Comparison of ENCODE assay signal across 14 cellular contexts in the genomic region with DNA sequence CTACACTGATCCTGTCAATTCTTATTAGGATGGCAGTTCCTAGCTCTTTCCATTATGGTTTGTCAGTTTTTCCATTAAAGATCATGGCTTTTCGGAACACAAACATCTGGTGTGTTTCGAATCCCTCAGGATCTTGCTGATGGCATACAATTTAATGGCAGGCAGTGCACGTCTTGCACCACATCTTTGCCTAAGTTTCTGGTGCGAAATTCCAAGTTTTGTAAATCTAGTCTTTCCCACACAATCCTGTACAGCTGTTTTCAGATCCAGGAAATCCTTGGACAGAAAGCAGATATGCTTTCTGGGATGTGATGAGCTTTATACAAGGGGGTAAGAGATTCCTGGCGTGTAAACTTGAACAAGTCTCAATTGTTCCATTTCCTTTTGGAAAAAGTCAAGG.
DNase-seq lines count a peak whose midpoint lies in the region; ATAC-seq, FAIRE-seq and TF ChIP-seq lines count a peak whose summit lies in the region.
"Had no signal": no experiment of that assay in that cellular context is flagged by ENCODE, and none has a peak within 500 bp of the region (broad histone marks: within the 10 kb centered on the region; RNA-seq: fewer than 3 reads in every experiment).

No MANE protein-coding gene starts in this region.

- H2AFZ ChIP-seq in endothelial cell of umbilical vein (ENCODE audit: low read depth, low read length) (no peak overlapping the region), HepG2 (ENCODE audit: low read length) (no peak overlapping the region), smooth muscle cell (ENCODE audit: low read depth) (peak overlapping the region; percentile 11), neural progenitor cell (replicated peaks) (no peak overlapping the region)

- no peaks in the 10 kb centered on the region for H3K27me3 Mint-ChIP-seq in neural progenitor cell (ENCODE audit: insufficient read depth, low read depth)

- no peaks in the 10 kb centered on the region for H3K4me1 Mint-ChIP-seq in neural progenitor cell
- H3K4me1 Mint-ChIP-seq: activated CD4-positive, alpha-beta T cell treated with anti-CD3 and anti-CD28 coated beads for 36 hours; activated naive CD8-positive, alpha-beta T cell treated with anti-CD3 and anti-CD28 coated beads, Interleukin-2, amount 10 ng/mL, durations not matched to agents 7 days and 5 days; B cell had no signal

- POLR2A ChIA-PET in endothelial cell of umbilical vein (lab: Charles Lee) (no interaction called here), HepG2 (lab: Yijun Ruan, JAX) (interaction anchor here (0.6 to 1.3 kb wide), 5 partner anchors 15 to 222 kb away, joined by 3 to 5 read pairs (median 3); no protein-coding TSS in a partner anchor)

- no TSS peak for BruUV-seq in endothelial cell of umbilical vein (replicated peaks; lab: Mats Ljungman, UMichigan)
- no TSS peak for BruUV-seq in HepG2 (replicated peaks; lab: Mats Ljungman, UMichigan)

- H3K27me3 ChIP-seq in endothelial cell of umbilical vein (ENCODE audit: control insufficient read depth in 2 of 2, insufficient read depth in 2 of 2, low read length in 2 of 2) (no peaks in the 10 kb centered on the region), HepG2 (ENCODE audit: control insufficient read depth in 1 of 2, insufficient read depth in 2 of 2, low read length in 2 of 2) (no peaks in the 10 kb centered on the region), smooth muscle cell (ENCODE audit: low read depth) (no peaks in the 10 kb centered on the region), neural progenitor cell (peaks cover 24% of the 10 kb centered on the region)
- H3K27me3 ChIP-seq: right lobe of liver had no signal

- TF ChIP-seq EP300 in HepG2 (IDR thresholded peaks at IDR 0.05; ENCODE audit: low read depth in 2 of 2, low read length in 2 of 2) (no peak), HepG2 (CRISPR knock-in tag; IDR thresholded peaks at IDR 0.05; ENCODE audit: borderline replicate concordance) (no peak)

- H3K27ac ChIP-seq in endothelial cell of umbilical vein (ENCODE audit: insufficient read depth, low read depth, low read length) (no peak overlapping the region), HepG2 (ENCODE audit: extremely low read length, insufficient read depth, low read length) (no peak overlapping the region), smooth muscle cell (ENCODE audit: low read depth) (no peak overlapping the region), neural progenitor cell (no peak overlapping the region)
- H3K27ac ChIP-seq: right lobe of liver had no signal

- H3K9me3 ChIP-seq in endothelial cell of umbilical vein (replicated peaks; ENCODE audit: control insufficient read depth, insufficient read depth, low read length) (no peaks in the 10 kb centered on the region), HepG2 (ENCODE audit: low read length) (no peaks in the 10 kb centered on the region), smooth muscle cell (replicated peaks; ENCODE audit: low read depth) (no peaks in the 10 kb centered on the region), neural progenitor cell (ENCODE audit: low read depth) (no peaks in the 10 kb centered on the region)
- H3K9me3 ChIP-seq: right lobe of liver had no signal

- CTCF ChIA-PET in endothelial cell of umbilical vein (lab: Charles Lee) (interaction anchor here (0.6 to 2.5 kb wide), 9 partner anchors 9 to 1097 kb away, joined by 3 to 28 read pairs (median 3); no protein-coding TSS in a partner anchor), HepG2 (lab: Yijun Ruan, JAX; ENCODE audit: low intra/inter-chr PET ratio, low total read pairs) (interaction anchor here (0.8 to 1.9 kb wide), 3 partner anchors 224 to 289 kb away, joined by 3 to 28 read pairs (median 5); partner anchors contain the start of gene PHYHIPL)

- H3K4me1 ChIP-seq in endothelial cell of umbilical vein (ENCODE audit: control insufficient read depth, extremely low read depth, insufficient read depth, low read length) (no peaks in the 10 kb centered on the region), HepG2 (ENCODE audit: insufficient read depth, low read length) (peaks cover 53% of the 10 kb centered on the region), smooth muscle cell (ENCODE audit: low read depth) (no peaks in the 10 kb centered on the region), neural progenitor cell (no peaks in the 10 kb centered on the region)
- H3K4me1 ChIP-seq: right lobe of liver had no signal

- H3F3A ChIP-seq in smooth muscle cell (ENCODE audit: low read depth) (peaks cover 3% of the 10 kb centered on the region), neural progenitor cell (ENCODE audit: low read depth) (no peaks in the 10 kb centered on the region)

- no peak for TF ChIP-seq CTCF in endothelial cell of umbilical vein (IDR thresholded peaks at IDR 0.05; ENCODE audit: extremely low read depth in 1 of 2, insufficient read depth in 1 of 2, low read depth in 1 of 2, low read length in 2 of 2)
- TF ChIP-seq CTCF in HepG2 (CRISPR knock-in tag; IDR thresholded peaks at IDR 0.05), result no peak
- no peak for TF ChIP-seq CTCF in smooth muscle cell (IDR thresholded peaks at IDR 0.05; ENCODE audit: borderline replicate concordance, insufficient read depth, poor library complexity, severe bottlenecking)
- no peak for TF ChIP-seq CTCF in neural progenitor cell (IDR thresholded peaks at IDR 0.05)

- H3K36me3 ChIP-seq in endothelial cell of umbilical vein (ENCODE audit: control insufficient read depth in 2 of 2, extremely low read depth in 1 of 2, insufficient read depth in 2 of 2, low read length in 2 of 2) (no peaks in the 10 kb centered on the region), HepG2 (replicated peaks in 1 of 2; ENCODE audit: control insufficient read depth in 1 of 2, insufficient read depth in 2 of 2, low read length in 2 of 2) (no peaks in the 10 kb centered on the region), smooth muscle cell (ENCODE audit: low read depth) (no peaks in the 10 kb centered on the region), neural progenitor cell (no peaks in the 10 kb centered on the region)
- H3K36me3 ChIP-seq: right lobe of liver had no signal

- H4K20me1 ChIP-seq in endothelial cell of umbilical vein (replicated peaks; ENCODE audit: control insufficient read depth, extremely low read depth, insufficient read depth, low read length), result no peaks in the 10 kb centered on the region
- no peaks in the 10 kb centered on the region for H4K20me1 ChIP-seq in HepG2 (ENCODE audit: insufficient read depth, low read length)
- H4K20me1 ChIP-seq in smooth muscle cell (ENCODE audit: low read depth), result no peaks in the 10 kb centered on the region
- no peaks in the 10 kb centered on the region for H4K20me1 ChIP-seq in neural progenitor cell (ENCODE audit: low read depth)

- WGBS in HepG2 (ENCODE audit: low lambda C conversion rate), result 75% methylated on average over 5 of the region's 5 CpGs
- 15% methylated on average over 5 of the region's 5 CpGs for WGBS in smooth muscle cell (ENCODE audit: low lambda C conversion rate)

- H3K4me2 ChIP-seq in endothelial cell of umbilical vein (ENCODE audit: insufficient read depth, low read length) (no peak overlapping the region), HepG2 (ENCODE audit: low read depth, low read length) (no peak overlapping the region), smooth muscle cell (peak overlapping the region; percentile 58), neural progenitor cell (no peak overlapping the region)

- TF ChIP-seq POLR2A in endothelial cell of umbilical vein (IDR thresholded peaks at IDR 0.05; ENCODE audit: low read depth, low read length) (no peak), HepG2 (IDR thresholded peaks at IDR 0.05; ENCODE audit: insufficient read depth in 1 of 2, low read depth in 2 of 2, low read length in 2 of 2) (no peak)

- TF ChIP-seq RAD21 in HepG2 (CRISPR knock-in tag; IDR thresholded peaks at IDR 0.05), result no peak

- intact Hi-C loops in endothelial cell of umbilical vein (cut with micrococcal nuclease), result loop anchor here (1.0 to 10.0 kb wide), 7 partner anchors 170 to 1093 kb away; no protein-coding TSS in a partner anchor
- intact Hi-C loops in HepG2 (cut with micrococcal nuclease; ENCODE audit: unreplicated experiment), result loop anchor here (1.0 to 10.0 kb wide), 7 partner anchors 55 to 673 kb away; no protein-coding TSS in a partner anchor

- H3K4me3 ChIP-seq in endothelial cell of umbilical vein (replicated peaks in 1 of 3; ENCODE audit: insufficient read depth in 1 of 3, low read depth in 1 of 3, low read length in 3 of 3) (no peak overlapping the region), HepG2 (replicated peaks in 1 of 3; ENCODE audit: insufficient read depth in 1 of 3, low read depth in 2 of 3, low read length in 3 of 3) (no peak overlapping the region), smooth muscle cell (no peak overlapping the region), neural progenitor cell (no peak overlapping the region)
- H3K4me3 ChIP-seq: right lobe of liver had no signal

- peak; percentile 14 for DNase-seq in GM03348 (ENCODE audit: low spot score)
- DNase-seq in endothelial cell of umbilical vein (ENCODE audit: low read depth, low spot score), result no peak
- no peak for DNase-seq in HepG2 (ENCODE audit: low spot score)
- DNase-seq in smooth muscle cell (lab: John Stamatoyannopoulos, UW; ENCODE audit: unreplicated experiment), result no peak
- DNase-seq in NCI-H1694 treated with DMSO at 0.1 percent for 48 hours (lab: John Stamatoyannopoulos, UW), result no peak
- DNase-seq in neural progenitor cell (ENCODE audit: low spot score), result no peak
- no peak for DNase-seq in NCI-H510A (lab: John Stamatoyannopoulos, UW)
- DNase-seq in GDM1 (lab: John Stamatoyannopoulos, UW), result no peak
- DNase-seq: activated naive CD8-positive, alpha-beta T cell treated with anti-CD3 and anti-CD28 coated beads, Interleukin-2, amount 10 ng/mL, durations not matched to agents 7 days and 5 days; activated T-cell treated with anti-CD3 and anti-CD28 coated beads, Interleukin-2, amount 50 U/mL, for 1 hour; NCI-H187 treated with DMSO at 0.1 percent for 48 hours had no signal

- no peak for ATAC-seq in HepG2
- ATAC-seq: activated CD4-positive, alpha-beta T cell treated with anti-CD3 and anti-CD28 coated beads for 36 hours had no signal

- FAIRE-seq in endothelial cell of umbilical vein (lab: Jason Lieb, UNC) (peak; percentile 24), HepG2 (lab: Jason Lieb, UNC) (no peak)

- dilution Hi-C loops in endothelial cell of umbilical vein (cut with MboI; ENCODE audit: extremely low pct_ligation_motif_present, low sequenced_read_pairs), result no loop called here

- no peak overlapping the region for H3K27ac Mint-ChIP-seq in neural progenitor cell
- H3K27ac Mint-ChIP-seq: activated CD4-positive, alpha-beta T cell treated with anti-CD3 and anti-CD28 coated beads for 36 hours; activated naive CD8-positive, alpha-beta T cell treated with anti-CD3 and anti-CD28 coated beads, Interleukin-2, amount 10 ng/mL, durations not matched to agents 7 days and 5 days; B cell had no signal

- no peak overlapping the region for H3K9ac ChIP-seq in endothelial cell of umbilical vein (replicated peaks; ENCODE audit: extremely low read depth, insufficient read depth, low read length)
- no peak overlapping the region for H3K9ac ChIP-seq in HepG2 (ENCODE audit: insufficient read depth, low read depth, low read length)
- no peak overlapping the region for H3K9ac ChIP-seq in smooth muscle cell (ENCODE audit: low read depth)
- no peak overlapping the region for H3K9ac ChIP-seq in neural progenitor cell

- in situ Hi-C loops in HepG2 (cut with HindIII; ENCODE audit: extremely low pct_ligation_motif_present, low pct_unique_long_range_greater_than_20kb), result loop anchor here (10.0 kb wide), 2 partner anchors 283 to 673 kb away; no protein-coding TSS in a partner anchor

- no peaks in the 10 kb centered on the region for H3K9me3 Mint-ChIP-seq in neural progenitor cell
- H3K9me3 Mint-ChIP-seq: activated naive CD8-positive, alpha-beta T cell treated with anti-CD3 and anti-CD28 coated beads, Interleukin-2, amount 10 ng/mL, durations not matched to agents 7 days and 5 days had no signal

- H3K36me3 Mint-ChIP-seq in neural progenitor cell, result no peaks in the 10 kb centered on the region
- H3K36me3 Mint-ChIP-seq: activated naive CD8-positive, alpha-beta T cell treated with anti-CD3 and anti-CD28 coated beads, Interleukin-2, amount 10 ng/mL, durations not matched to agents 7 days and 5 days had no signal

- H3K79me2 ChIP-seq in endothelial cell of umbilical vein (ENCODE audit: control insufficient read depth, insufficient read depth, low read length), result no peaks in the 10 kb centered on the region
- H3K79me2 ChIP-seq in HepG2 (ENCODE audit: insufficient read depth, low read length), result peaks cover 8% of the 10 kb centered on the region
- no peaks in the 10 kb centered on the region for H3K79me2 ChIP-seq in smooth muscle cell (ENCODE audit: low read depth)
- H3K79me2 ChIP-seq in neural progenitor cell (ENCODE audit: low read depth), result no peaks in the 10 kb centered on the region

- no peak overlapping the region for H3K4me3 Mint-ChIP-seq in neural progenitor cell
- H3K4me3 Mint-ChIP-seq: activated CD4-positive, alpha-beta T cell treated with anti-CD3 and anti-CD28 coated beads for 36 hours; activated naive CD8-positive, alpha-beta T cell treated with anti-CD3 and anti-CD28 coated beads, Interleukin-2, amount 10 ng/mL, durations not matched to agents 7 days and 5 days; B cell had no signal

- H3K9me1 ChIP-seq in endothelial cell of umbilical vein (replicated peaks; ENCODE audit: control insufficient read depth, extremely low read depth, insufficient read depth, low read length), result no peaks in the 10 kb centered on the region
